ENCODE assay signal across 2 cellular contexts in the genomic region with DNA sequence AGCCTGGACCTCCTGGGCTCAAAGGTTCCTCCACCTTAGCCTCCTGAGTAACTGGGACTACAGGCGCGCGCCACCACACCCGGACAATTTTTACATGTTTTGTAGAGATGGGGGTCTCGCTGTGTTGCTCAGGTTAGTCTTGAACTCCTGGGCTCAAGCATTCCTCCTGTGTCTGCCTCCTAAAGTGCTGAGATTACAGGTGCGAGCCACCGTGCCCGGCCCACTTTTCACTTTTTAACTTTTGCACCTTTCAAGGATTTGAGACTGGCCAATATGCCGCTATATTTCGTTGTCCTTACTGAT.
TF ChIP-seq lines count a peak whose summit lies in the region.

No MANE protein-coding gene starts in this region.

TF ChIP-seq in GM23338, 12 proteins besides CTCF, POLR2A, EP300 and RAD21 (continued from another document):
- TF ChIP-seq, protein P1, sequence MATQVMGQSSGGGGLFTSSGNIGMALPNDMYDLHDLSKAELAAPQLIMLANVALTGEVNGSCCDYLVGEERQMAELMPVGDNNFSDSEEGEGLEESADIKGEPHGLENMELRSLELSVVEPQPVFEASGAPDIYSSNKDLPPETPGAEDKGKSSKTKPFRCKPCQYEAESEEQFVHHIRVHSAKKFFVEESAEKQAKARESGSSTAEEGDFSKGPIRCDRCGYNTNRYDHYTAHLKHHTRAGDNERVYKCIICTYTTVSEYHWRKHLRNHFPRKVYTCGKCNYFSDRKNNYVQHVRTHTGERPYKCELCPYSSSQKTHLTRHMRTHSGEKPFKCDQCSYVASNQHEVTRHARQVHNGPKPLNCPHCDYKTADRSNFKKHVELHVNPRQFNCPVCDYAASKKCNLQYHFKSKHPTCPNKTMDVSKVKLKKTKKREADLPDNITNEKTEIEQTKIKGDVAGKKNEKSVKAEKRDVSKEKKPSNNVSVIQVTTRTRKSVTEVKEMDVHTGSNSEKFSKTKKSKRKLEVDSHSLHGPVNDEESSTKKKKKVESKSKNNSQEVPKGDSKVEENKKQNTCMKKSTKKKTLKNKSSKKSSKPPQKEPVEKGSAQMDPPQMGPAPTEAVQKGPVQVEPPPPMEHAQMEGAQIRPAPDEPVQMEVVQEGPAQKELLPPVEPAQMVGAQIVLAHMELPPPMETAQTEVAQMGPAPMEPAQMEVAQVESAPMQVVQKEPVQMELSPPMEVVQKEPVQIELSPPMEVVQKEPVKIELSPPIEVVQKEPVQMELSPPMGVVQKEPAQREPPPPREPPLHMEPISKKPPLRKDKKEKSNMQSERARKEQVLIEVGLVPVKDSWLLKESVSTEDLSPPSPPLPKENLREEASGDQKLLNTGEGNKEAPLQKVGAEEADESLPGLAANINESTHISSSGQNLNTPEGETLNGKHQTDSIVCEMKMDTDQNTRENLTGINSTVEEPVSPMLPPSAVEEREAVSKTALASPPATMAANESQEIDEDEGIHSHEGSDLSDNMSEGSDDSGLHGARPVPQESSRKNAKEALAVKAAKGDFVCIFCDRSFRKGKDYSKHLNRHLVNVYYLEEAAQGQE (IDR thresholded peaks at IDR 0.05; ENCODE audit: unreplicated experiment) = no peak
- TF ChIP-seq, protein P2, sequence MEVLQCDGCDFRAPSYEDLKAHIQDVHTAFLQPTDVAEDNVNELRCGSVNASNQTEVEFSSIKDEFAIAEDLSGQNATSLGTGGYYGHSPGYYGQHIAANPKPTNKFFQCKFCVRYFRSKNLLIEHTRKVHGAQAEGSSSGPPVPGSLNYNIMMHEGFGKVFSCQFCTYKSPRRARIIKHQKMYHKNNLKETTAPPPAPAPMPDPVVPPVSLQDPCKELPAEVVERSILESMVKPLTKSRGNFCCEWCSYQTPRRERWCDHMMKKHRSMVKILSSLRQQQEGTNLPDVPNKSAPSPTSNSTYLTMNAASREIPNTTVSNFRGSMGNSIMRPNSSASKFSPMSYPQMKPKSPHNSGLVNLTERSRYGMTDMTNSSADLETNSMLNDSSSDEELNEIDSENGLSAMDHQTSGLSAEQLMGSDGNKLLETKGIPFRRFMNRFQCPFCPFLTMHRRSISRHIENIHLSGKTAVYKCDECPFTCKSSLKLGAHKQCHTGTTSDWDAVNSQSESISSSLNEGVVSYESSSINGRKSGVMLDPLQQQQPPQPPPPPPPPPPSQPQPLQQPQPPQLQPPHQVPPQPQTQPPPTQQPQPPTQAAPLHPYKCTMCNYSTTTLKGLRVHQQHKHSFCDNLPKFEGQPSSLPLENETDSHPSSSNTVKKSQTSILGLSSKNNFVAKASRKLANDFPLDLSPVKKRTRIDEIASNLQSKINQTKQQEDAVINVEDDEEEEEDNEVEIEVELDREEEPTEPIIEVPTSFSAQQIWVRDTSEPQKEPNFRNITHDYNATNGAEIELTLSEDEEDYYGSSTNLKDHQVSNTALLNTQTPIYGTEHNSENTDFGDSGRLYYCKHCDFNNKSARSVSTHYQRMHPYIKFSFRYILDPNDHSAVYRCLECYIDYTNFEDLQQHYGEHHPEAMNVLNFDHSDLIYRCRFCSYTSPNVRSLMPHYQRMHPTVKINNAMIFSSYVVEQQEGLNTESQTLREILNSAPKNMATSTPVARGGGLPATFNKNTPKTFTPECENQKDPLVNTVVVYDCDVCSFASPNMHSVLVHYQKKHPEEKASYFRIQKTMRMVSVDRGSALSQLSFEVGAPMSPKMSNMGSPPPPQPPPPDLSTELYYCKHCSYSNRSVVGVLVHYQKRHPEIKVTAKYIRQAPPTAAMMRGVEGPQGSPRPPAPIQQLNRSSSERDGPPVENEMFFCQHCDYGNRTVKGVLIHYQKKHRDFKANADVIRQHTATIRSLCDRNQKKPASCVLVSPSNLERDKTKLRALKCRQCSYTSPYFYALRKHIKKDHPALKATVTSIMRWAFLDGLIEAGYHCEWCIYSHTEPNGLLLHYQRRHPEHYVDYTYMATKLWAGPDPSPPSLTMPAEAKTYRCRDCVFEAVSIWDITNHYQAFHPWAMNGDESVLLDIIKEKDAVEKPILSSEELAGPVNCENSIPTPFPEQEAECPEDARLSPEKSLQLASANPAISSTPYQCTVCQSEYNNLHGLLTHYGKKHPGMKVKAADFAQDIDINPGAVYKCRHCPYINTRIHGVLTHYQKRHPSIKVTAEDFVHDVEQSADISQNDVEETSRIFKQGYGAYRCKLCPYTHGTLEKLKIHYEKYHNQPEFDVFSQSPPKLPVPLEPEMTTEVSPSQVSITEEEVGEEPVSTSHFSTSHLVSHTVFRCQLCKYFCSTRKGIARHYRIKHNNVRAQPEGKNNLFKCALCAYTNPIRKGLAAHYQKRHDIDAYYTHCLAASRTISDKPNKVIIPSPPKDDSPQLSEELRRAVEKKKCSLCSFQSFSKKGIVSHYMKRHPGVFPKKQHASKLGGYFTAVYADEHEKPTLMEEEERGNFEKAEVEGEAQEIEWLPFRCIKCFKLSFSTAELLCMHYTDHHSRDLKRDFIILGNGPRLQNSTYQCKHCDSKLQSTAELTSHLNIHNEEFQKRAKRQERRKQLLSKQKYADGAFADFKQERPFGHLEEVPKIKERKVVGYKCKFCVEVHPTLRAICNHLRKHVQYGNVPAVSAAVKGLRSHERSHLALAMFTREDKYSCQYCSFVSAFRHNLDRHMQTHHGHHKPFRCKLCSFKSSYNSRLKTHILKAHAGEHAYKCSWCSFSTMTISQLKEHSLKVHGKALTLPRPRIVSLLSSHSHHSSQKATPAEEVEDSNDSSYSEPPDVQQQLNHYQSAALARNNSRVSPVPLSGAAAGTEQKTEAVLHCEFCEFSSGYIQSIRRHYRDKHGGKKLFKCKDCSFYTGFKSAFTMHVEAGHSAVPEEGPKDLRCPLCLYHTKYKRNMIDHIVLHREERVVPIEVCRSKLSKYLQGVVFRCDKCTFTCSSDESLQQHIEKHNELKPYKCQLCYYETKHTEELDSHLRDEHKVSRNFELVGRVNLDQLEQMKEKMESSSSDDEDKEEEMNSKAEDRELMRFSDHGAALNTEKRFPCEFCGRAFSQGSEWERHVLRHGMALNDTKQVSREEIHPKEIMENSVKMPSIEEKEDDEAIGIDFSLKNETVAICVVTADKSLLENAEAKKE (CRISPR knock-in tag; IDR thresholded peaks at IDR 0.05) = no peak
- no peak for TF ChIP-seq POLR2AphosphoS5 (IDR thresholded peaks at IDR 0.05; ENCODE audit: low read depth)
- TF ChIP-seq ZNF331 (CRISPR knock-in tag; IDR thresholded peaks at IDR 0.05; ENCODE audit: low read depth) = no peak
TF ChIP-seq in GM23338: peak in this region for 0.

TF ChIP-seq in WTC11, 78 proteins besides CTCF, POLR2A, EP300 and RAD21 (continued from another document):
- TF ChIP-seq, protein P3, sequence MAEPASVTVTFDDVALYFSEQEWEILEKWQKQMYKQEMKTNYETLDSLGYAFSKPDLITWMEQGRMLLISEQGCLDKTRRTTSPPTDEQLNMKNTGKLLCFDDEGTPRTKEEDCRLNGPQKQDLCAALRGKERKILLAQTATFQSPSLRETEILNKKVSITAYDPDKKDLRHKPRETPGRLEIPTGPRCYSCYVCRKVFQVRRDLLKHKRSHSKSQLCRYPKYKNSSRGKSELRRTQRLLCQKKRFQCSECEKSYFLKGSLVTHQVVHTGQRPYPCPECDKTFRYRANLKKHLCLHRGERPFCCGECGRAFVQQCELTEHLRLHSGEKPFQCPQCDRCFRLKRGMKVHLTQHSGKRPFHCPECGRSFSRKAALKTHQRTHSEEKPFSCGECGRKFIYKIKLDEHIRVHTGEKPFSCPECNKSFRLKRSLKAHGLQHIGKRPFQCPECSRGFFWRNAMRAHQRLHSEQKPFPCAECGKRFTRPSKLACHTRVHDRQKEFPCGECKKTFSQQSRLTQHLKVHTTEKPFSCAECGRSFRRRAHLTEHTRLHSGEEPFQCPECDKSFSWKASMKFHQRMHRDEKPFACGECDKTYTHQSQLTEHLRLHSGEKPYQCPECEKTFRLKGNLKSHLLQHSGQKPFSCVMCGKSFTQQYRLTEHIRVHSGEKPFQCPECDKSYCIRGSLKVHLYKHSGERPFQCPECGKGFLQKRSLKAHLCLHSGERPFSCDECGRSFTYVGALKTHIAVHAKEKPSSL (CRISPR knock-in tag; conservative IDR thresholded peaks at IDR 0.05) = no peak
- no peak for TF ChIP-seq MXD4 (CRISPR knock-in tag; IDR thresholded peaks at IDR 0.05; ENCODE audit: borderline replicate concordance)
- no peak for TF ChIP-seq SOX15 (CRISPR knock-in tag; IDR thresholded peaks at IDR 0.05)
- no peak for TF ChIP-seq E2F5 (CRISPR knock-in tag; IDR thresholded peaks at IDR 0.05)
TF ChIP-seq in WTC11: peak in this region for 0.
